Comparison of ENCODE assay signal across 1 cellular context in the genomic region with DNA sequence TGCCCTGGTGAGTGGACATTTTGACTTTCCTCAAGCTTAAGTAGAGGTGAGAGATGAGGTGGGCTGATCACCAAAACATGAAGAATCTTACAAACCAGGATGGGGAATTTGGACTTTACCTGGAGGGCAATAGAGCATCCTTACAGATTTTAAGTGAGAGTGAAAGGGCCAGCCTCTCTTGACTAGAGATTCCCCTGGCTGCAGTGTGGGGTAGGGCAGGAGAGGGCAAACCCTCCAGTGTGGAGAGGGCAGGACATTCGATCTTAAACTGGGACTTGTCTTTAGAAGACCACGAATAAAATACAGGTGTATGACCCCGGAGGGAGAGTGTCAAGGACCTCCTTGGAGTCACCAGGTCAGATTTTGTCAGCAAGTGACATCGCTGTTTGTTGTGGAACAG.
TF ChIP-seq lines count a peak whose summit lies in the region.

No MANE protein-coding gene starts in this region.

TF ChIP-seq in GM23338, 12 proteins besides CTCF, POLR2A, EP300 and RAD21 (continued from another document):
- TF ChIP-seq, protein P1, sequence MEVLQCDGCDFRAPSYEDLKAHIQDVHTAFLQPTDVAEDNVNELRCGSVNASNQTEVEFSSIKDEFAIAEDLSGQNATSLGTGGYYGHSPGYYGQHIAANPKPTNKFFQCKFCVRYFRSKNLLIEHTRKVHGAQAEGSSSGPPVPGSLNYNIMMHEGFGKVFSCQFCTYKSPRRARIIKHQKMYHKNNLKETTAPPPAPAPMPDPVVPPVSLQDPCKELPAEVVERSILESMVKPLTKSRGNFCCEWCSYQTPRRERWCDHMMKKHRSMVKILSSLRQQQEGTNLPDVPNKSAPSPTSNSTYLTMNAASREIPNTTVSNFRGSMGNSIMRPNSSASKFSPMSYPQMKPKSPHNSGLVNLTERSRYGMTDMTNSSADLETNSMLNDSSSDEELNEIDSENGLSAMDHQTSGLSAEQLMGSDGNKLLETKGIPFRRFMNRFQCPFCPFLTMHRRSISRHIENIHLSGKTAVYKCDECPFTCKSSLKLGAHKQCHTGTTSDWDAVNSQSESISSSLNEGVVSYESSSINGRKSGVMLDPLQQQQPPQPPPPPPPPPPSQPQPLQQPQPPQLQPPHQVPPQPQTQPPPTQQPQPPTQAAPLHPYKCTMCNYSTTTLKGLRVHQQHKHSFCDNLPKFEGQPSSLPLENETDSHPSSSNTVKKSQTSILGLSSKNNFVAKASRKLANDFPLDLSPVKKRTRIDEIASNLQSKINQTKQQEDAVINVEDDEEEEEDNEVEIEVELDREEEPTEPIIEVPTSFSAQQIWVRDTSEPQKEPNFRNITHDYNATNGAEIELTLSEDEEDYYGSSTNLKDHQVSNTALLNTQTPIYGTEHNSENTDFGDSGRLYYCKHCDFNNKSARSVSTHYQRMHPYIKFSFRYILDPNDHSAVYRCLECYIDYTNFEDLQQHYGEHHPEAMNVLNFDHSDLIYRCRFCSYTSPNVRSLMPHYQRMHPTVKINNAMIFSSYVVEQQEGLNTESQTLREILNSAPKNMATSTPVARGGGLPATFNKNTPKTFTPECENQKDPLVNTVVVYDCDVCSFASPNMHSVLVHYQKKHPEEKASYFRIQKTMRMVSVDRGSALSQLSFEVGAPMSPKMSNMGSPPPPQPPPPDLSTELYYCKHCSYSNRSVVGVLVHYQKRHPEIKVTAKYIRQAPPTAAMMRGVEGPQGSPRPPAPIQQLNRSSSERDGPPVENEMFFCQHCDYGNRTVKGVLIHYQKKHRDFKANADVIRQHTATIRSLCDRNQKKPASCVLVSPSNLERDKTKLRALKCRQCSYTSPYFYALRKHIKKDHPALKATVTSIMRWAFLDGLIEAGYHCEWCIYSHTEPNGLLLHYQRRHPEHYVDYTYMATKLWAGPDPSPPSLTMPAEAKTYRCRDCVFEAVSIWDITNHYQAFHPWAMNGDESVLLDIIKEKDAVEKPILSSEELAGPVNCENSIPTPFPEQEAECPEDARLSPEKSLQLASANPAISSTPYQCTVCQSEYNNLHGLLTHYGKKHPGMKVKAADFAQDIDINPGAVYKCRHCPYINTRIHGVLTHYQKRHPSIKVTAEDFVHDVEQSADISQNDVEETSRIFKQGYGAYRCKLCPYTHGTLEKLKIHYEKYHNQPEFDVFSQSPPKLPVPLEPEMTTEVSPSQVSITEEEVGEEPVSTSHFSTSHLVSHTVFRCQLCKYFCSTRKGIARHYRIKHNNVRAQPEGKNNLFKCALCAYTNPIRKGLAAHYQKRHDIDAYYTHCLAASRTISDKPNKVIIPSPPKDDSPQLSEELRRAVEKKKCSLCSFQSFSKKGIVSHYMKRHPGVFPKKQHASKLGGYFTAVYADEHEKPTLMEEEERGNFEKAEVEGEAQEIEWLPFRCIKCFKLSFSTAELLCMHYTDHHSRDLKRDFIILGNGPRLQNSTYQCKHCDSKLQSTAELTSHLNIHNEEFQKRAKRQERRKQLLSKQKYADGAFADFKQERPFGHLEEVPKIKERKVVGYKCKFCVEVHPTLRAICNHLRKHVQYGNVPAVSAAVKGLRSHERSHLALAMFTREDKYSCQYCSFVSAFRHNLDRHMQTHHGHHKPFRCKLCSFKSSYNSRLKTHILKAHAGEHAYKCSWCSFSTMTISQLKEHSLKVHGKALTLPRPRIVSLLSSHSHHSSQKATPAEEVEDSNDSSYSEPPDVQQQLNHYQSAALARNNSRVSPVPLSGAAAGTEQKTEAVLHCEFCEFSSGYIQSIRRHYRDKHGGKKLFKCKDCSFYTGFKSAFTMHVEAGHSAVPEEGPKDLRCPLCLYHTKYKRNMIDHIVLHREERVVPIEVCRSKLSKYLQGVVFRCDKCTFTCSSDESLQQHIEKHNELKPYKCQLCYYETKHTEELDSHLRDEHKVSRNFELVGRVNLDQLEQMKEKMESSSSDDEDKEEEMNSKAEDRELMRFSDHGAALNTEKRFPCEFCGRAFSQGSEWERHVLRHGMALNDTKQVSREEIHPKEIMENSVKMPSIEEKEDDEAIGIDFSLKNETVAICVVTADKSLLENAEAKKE (CRISPR knock-in tag; IDR thresholded peaks at IDR 0.05) = no peak
- no peak for TF ChIP-seq ZNF114 (CRISPR knock-in tag; IDR thresholded peaks at IDR 0.05)
- TF ChIP-seq, protein P2, sequence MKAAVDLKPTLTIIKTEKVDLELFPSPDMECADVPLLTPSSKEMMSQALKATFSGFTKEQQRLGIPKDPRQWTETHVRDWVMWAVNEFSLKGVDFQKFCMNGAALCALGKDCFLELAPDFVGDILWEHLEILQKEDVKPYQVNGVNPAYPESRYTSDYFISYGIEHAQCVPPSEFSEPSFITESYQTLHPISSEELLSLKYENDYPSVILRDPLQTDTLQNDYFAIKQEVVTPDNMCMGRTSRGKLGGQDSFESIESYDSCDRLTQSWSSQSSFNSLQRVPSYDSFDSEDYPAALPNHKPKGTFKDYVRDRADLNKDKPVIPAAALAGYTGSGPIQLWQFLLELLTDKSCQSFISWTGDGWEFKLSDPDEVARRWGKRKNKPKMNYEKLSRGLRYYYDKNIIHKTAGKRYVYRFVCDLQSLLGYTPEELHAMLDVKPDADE (IDR thresholded peaks at IDR 0.05) = no peak
- TF ChIP-seq POLR2AphosphoS5 (IDR thresholded peaks at IDR 0.05; ENCODE audit: low read depth) = no peak
